Comparison of ENCODE assay signal across 34 cellular contexts in the genomic region with DNA sequence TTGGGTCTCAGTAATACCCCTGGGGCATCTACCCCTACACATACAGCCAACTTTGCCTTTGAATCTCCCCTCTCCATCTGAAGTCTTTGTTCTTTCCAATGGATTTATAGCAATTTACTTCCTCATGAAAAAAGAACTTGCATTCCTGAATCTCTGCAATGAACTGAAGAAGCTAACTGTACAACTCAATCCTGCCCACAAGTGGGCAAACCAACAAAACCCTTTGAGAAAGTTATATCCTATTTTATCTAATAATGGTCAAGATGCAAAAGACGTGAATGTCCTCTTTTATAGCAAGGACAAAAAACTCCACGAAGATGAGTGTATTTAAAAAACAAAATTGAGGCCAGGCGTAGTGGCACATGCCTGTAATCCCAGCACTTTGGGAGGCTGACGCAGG.
DNase-seq lines count a peak whose midpoint lies in the region; TF ChIP-seq lines count a peak whose summit lies in the region.
"Had no signal": no experiment of that assay in that cellular context is flagged by ENCODE, and none has a peak within 500 bp of the region (broad histone marks: within the 10 kb centered on the region; RNA-seq: fewer than 3 reads in every experiment).

No MANE protein-coding gene starts in this region.

- no peaks in the 10 kb centered on the region for H3K27me3 ChIP-seq in effector memory CD4-positive, alpha-beta T cell (replicated peaks; ENCODE audit: control insufficient read depth, insufficient read depth, low read length, poor library complexity, severe bottlenecking)
- H3K27me3 ChIP-seq: adrenal gland, esophagus squamous epithelium, neutrophil, stomach, tibial artery had no signal

- H3K36me3 ChIP-seq in effector memory CD4-positive, alpha-beta T cell (ENCODE audit: control insufficient read depth, insufficient read depth, low read length), result no peaks in the 10 kb centered on the region
- H3K36me3 ChIP-seq: adrenal gland, esophagus squamous epithelium, neutrophil, stomach, tibial artery had no signal

- H3K4me1 Mint-ChIP-seq in HFFc6 (ENCODE audit: low read depth), result peaks cover 7% of the 10 kb centered on the region
- H3K4me1 Mint-ChIP-seq: brain; CD4-positive, CD25-positive, alpha-beta regulatory T cell; naive B cell had no signal

- H3K27me3 Mint-ChIP-seq in HFFc6 (ENCODE audit: insufficient read depth), result no peaks in the 10 kb centered on the region
- H3K27me3 Mint-ChIP-seq: activated CD8-positive, alpha-beta T cell treated with anti-CD3 and anti-CD28 coated beads for 36 hours; CD4-positive, CD25-positive, alpha-beta regulatory T cell; naive B cell had no signal

- H3K36me3 Mint-ChIP-seq in HFFc6 (ENCODE audit: low read depth), result peaks cover 1% of the 10 kb centered on the region
- H3K36me3 Mint-ChIP-seq: brain; CD4-positive, CD25-positive, alpha-beta regulatory T cell; naive B cell had no signal

- no peak overlapping the region for H3K4me3 ChIP-seq in foreskin fibroblast (ENCODE audit: low read depth in 1 of 2, low read length in 2 of 2)
- H3K4me3 ChIP-seq in effector memory CD4-positive, alpha-beta T cell (ENCODE audit: insufficient read depth, low read depth, low read length, poor library complexity, severe bottlenecking), result no peak overlapping the region
- H3K4me3 ChIP-seq: adrenal gland, esophagus squamous epithelium, GM23248, stomach, tibial artery had no signal

- peak; percentile 61 for TF ChIP-seq CTCF in HFFc6 (IDR thresholded peaks at IDR 0.05)
- no peak for TF ChIP-seq CTCF in VCaP (conservative IDR thresholded peaks at IDR 0.05)
- TF ChIP-seq CTCF in foreskin fibroblast (IDR thresholded peaks at IDR 0.05; ENCODE audit: low read depth, low read length), result peak; percentile 11

- H3K9me3 ChIP-seq in effector memory CD4-positive, alpha-beta T cell (ENCODE audit: control insufficient read depth, low read length), result no peaks in the 10 kb centered on the region
- H3K9me3 ChIP-seq: adrenal gland, esophagus squamous epithelium, neutrophil, tibial artery had no signal

- H3K27ac Mint-ChIP-seq in HFFc6, result no peak overlapping the region
- H3K27ac Mint-ChIP-seq: activated CD8-positive, alpha-beta T cell treated with anti-CD3 and anti-CD28 coated beads for 36 hours; activated naive CD4-positive, alpha-beta T cell treated with anti-CD3 and anti-CD28 coated beads for 36 hours; activated T-helper 1 cell treated with anti-CD3 and anti-CD28 coated beads, Interleukin-12 subunit alpha, Interleukin-12 subunit beta, Interleukin-2, Interleukin-4 antibody, amounts not matched to agents 30 ng/mL and 10 ng/mL and 1 ng/mL, durations not matched to agents 14 hours and 24 hours and 36 hours; brain; CD4-positive, CD25-positive, alpha-beta regulatory T cell; naive B cell; progenitor cell of endocrine pancreas had no signal

- DNase-seq in HFFc6 (peak; percentile 23), foreskin fibroblast (peak in 1 of 2 donors; percentile 65), stromal cell of bone marrow (ENCODE audit: low read depth) (peak; percentile 31), medulla oblongata (ENCODE audit: extremely low spot score) (no peak)
- no peak for DNase-seq in effector memory CD4-positive, alpha-beta T cell
- no peak for DNase-seq in activated CD4-positive, alpha-beta T cell treated with anti-CD3 and anti-CD28 coated beads, Interleukin-2, amount 50 U/mL, for 48 hours
- DNase-seq: activated CD4-positive, alpha-beta T cell treated with anti-CD3 and anti-CD28 coated beads for 1 hour; activated CD8-positive, alpha-beta memory T cell treated with anti-CD3 and anti-CD28 coated beads, Interleukin-2, amount 50 U/mL, for 48 hours; activated CD8-positive, alpha-beta T cell treated with anti-CD3 and anti-CD28 coated beads for 36 hours; activated naive CD4-positive, alpha-beta T cell treated with anti-CD3 and anti-CD28 coated beads for 36 hours; adrenal gland; Calu3; CD4-positive, CD25-positive, alpha-beta regulatory T cell; cerebellar nuclear complex; DMS79 treated with DMSO at 0.1 percent for 48 hours; esophagus squamous epithelium; GF-D8; GM23248; naive B cell; NCI-H1092; NCI-H1694 treated with DMSO at 0.1 percent for 48 hours; NCI-H446; NCI-H774; stimulated activated CD4-positive, alpha-beta T cell treated with anti-CD3 and anti-CD28 coated beads, Interleukin-12 subunit alpha, Interleukin-12 subunit beta, amount 100 ng/mL, for 4 hours; stimulated activated CD4-positive, alpha-beta T cell treated with anti-CD3 and anti-CD28 coated beads, Interleukin-4, amount 100 ng/mL, for 1 hour; stomach; T-helper 2 cell; tibial artery had no signal

- H3K9me3 Mint-ChIP-seq in HFFc6, result no peaks in the 10 kb centered on the region
- H3K9me3 Mint-ChIP-seq: activated CD8-positive, alpha-beta T cell treated with anti-CD3 and anti-CD28 coated beads for 36 hours; activated naive CD4-positive, alpha-beta T cell treated with anti-CD3 and anti-CD28 coated beads for 36 hours; activated T-helper 1 cell treated with anti-CD3 and anti-CD28 coated beads, Interleukin-12 subunit alpha, Interleukin-12 subunit beta, Interleukin-2, Interleukin-4 antibody, amounts not matched to agents 30 ng/mL and 10 ng/mL and 1 ng/mL, durations not matched to agents 14 hours and 24 hours and 36 hours had no signal

- H3K27ac ChIP-seq in VCaP, result peak overlapping the region; percentile 71; the same call in 1 of the 2 replicates
- H3K27ac ChIP-seq in effector memory CD4-positive, alpha-beta T cell (ENCODE audit: insufficient read depth, low read length, poor library complexity, severe bottlenecking), result no peak overlapping the region
- H3K27ac ChIP-seq: adrenal gland, esophagus squamous epithelium, GM23248, neutrophil, RWPE1, stomach, tibial artery had no signal

- no peaks in the 10 kb centered on the region for H3K4me1 ChIP-seq in effector memory CD4-positive, alpha-beta T cell (ENCODE audit: control insufficient read depth, insufficient read depth, low read length, poor library complexity, severe bottlenecking)
- H3K4me1 ChIP-seq: adrenal gland, esophagus squamous epithelium had no signal

- H3K4me3 Mint-ChIP-seq in HFFc6, result no peak overlapping the region
- H3K4me3 Mint-ChIP-seq: activated CD8-positive, alpha-beta T cell treated with anti-CD3 and anti-CD28 coated beads for 36 hours; activated naive CD4-positive, alpha-beta T cell treated with anti-CD3 and anti-CD28 coated beads for 36 hours; activated T-helper 1 cell treated with anti-CD3 and anti-CD28 coated beads, Interleukin-12 subunit alpha, Interleukin-12 subunit beta, Interleukin-2, Interleukin-4 antibody, amounts not matched to agents 30 ng/mL and 10 ng/mL and 1 ng/mL, durations not matched to agents 14 hours and 24 hours and 36 hours; brain; CD4-positive, CD25-positive, alpha-beta regulatory T cell; naive B cell had no signal

Comparison
In these comparisons a context has a peak if more than half of its experiments do, and no peak if none do; other contexts are left out.
1. DNase-seq: peak in HFFc6 (single experiment) and stromal cell of bone marrow (single experiment); none in effector memory CD4-positive, alpha-beta T cell (0 of 3), medulla oblongata (single experiment) and activated CD4-positive, alpha-beta T cell treated with anti-CD3 and anti-CD28 coated beads, Interleukin-2, amount 50 U/mL, for 48 hours (0 of 2).